Comparison of ENCODE assay signal across 8 cellular contexts in the genomic region with DNA sequence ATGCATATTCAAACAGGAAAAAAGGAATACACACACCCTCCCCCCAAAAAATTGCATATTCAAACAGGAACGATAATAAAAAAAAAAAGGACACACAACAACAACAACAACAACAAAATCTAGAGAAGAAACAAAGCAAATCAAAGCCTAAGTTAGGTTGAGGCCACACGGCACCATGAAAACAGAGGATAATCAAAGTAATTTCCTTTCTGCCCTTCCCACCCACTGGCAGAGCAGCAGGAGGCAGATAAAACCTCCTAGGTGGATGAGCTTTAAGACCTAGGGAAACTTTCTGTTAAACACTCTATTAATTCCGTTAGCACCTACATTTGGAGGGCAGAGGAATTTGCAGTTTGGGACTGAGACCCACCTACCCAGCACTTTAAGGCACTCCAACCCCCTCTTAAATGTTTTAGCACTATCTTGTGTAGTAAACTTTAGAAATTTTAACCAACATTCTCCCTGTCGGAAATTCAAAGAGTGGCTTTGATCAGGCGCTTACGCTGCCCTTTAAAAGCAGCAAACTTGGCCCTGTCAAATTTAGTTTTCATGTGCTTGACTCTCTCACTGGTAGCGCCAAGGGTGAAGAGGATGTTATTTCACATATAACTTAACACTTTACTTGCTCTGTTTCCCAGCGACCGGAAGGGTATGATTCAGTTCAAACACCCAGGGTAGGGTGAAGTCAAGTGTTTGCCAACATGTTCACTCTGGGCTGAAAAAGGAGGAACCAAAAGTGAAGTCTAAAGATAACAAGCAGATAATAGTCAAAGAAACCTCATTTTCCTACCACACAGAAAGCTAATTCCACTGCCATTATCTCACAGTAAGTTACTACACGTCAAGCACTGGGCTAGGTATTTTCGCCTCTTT. TPM values are rescaled to one million over a fixed set of nuclear protein-coding genes. Genes with fewer than 3 reads are reported as not detected.
DNase-seq lines count a peak whose midpoint lies in the region; ATAC-seq lines count a peak whose summit lies in the region.

No MANE protein-coding gene starts in this region.

- H3K36me3 Mint-ChIP-seq in T-helper 2 cell treated with Interferon-gamma antibody and Interleukin-4, amounts not matched to agents 5 μg/mL and 100 μg/mL, for 36 hours (ENCODE audit: low read depth), result no peaks in the 10 kb centered on the region
- peaks cover 6% of the 10 kb centered on the region for H3K36me3 Mint-ChIP-seq in stimulated activated memory B cell treated with anti-CD40 and anti-IgM and Interleukin-4, amounts not matched to agents 10 μg/mL and 1 μg/mL and 100 μg/mL, for 72 hours

- H3K4me1 Mint-ChIP-seq in T-helper 2 cell treated with Interferon-gamma antibody and Interleukin-4, amounts not matched to agents 5 μg/mL and 100 μg/mL, for 36 hours (ENCODE audit: low read depth), result peaks cover 12% of the 10 kb centered on the region
- H3K4me1 Mint-ChIP-seq in stimulated activated memory B cell treated with anti-CD40 and anti-IgM and Interleukin-4, amounts not matched to agents 10 μg/mL and 1 μg/mL and 100 μg/mL, for 72 hours, result peaks cover 24% of the 10 kb centered on the region

- H3K27ac Mint-ChIP-seq in T-helper 2 cell treated with Interferon-gamma antibody and Interleukin-4, amounts not matched to agents 5 μg/mL and 100 μg/mL, for 36 hours, result peak overlapping the region; percentile 68
- H3K27ac Mint-ChIP-seq in stimulated activated memory B cell treated with anti-CD40 and anti-IgM and Interleukin-4, amounts not matched to agents 10 μg/mL and 1 μg/mL and 100 μg/mL, for 72 hours, result peak overlapping the region; percentile 88

- H3K27me3 Mint-ChIP-seq in T-helper 2 cell treated with Interferon-gamma antibody and Interleukin-4, amounts not matched to agents 5 μg/mL and 100 μg/mL, for 36 hours (ENCODE audit: low read depth), result peaks cover 28% of the 10 kb centered on the region
- H3K27me3 Mint-ChIP-seq in stimulated activated memory B cell treated with anti-CD40 and anti-IgM and Interleukin-4, amounts not matched to agents 10 μg/mL and 1 μg/mL and 100 μg/mL, for 72 hours, result no peaks in the 10 kb centered on the region

- H3K9me3 Mint-ChIP-seq in T-helper 2 cell treated with Interferon-gamma antibody and Interleukin-4, amounts not matched to agents 5 μg/mL and 100 μg/mL, for 36 hours, result no peaks in the 10 kb centered on the region
- no peaks in the 10 kb centered on the region for H3K9me3 Mint-ChIP-seq in stimulated activated memory B cell treated with anti-CD40 and anti-IgM and Interleukin-4, amounts not matched to agents 10 μg/mL and 1 μg/mL and 100 μg/mL, for 72 hours

- ATAC-seq in GM19463 (IDR thresholded peaks at IDR 0.05; ENCODE audit: unreplicated experiment), result peak; percentile 77
- peak; percentile 89 for ATAC-seq in HG03442 (IDR thresholded peaks at IDR 0.05; ENCODE audit: unreplicated experiment)
- ATAC-seq in stimulated activated memory B cell treated with anti-CD40 and anti-IgM and Interleukin-4, amounts not matched to agents 10 μg/mL and 1 μg/mL and 100 μg/mL, for 72 hours, result peak; percentile 98

- peak overlapping the region; percentile 1 for H3K4me3 Mint-ChIP-seq in T-helper 2 cell treated with Interferon-gamma antibody and Interleukin-4, amounts not matched to agents 5 μg/mL and 100 μg/mL, for 36 hours
- H3K4me3 Mint-ChIP-seq in stimulated activated memory B cell treated with anti-CD40 and anti-IgM and Interleukin-4, amounts not matched to agents 10 μg/mL and 1 μg/mL and 100 μg/mL, for 72 hours, result peak overlapping the region; percentile 38

- DNase-seq in Daoy (ENCODE audit: low read depth) (peak; percentile 94), glomerular visceral epithelial cell (ENCODE audit: extremely low spot score) (peak; percentile 85), NCI-H146 treated with DMSO at 0.1 percent for 48 hours (lab: John Stamatoyannopoulos, UW; ENCODE audit: unreplicated experiment) (no peak), iPS-NIHi11 (ENCODE audit: low spot score) (no peak)
- DNase-seq in T-helper 2 cell treated with Interferon-gamma antibody and Interleukin-4, amounts not matched to agents 5 μg/mL and 100 μg/mL, for 36 hours (ENCODE audit: low spot score), result peak; percentile 47

RNA-seq across cellular contexts. Expression of a gene that starts 9.2 kb away (rescaled TPM):
- 66.7 and 74.6 TPM in 2 replicates for total RNA-seq in Daoy (2014; rRNA removed; shearing (Covaris generic))

RNA-seq across cellular contexts. Expression of a gene that starts 53.7 kb away (rescaled TPM):
- 125 and 150 TPM in 2 replicates for total RNA-seq in Daoy (2014; rRNA removed; shearing (Covaris generic))

Comparison
In these comparisons a context has a peak if more than half of its experiments do, and no peak if none do; other contexts are left out.
1. DNase-seq: peak in Daoy (single experiment), T-helper 2 cell treated with Interferon-gamma antibody and Interleukin-4, amounts not matched to agents 5 μg/mL and 100 μg/mL, for 36 hours (single experiment) and glomerular visceral epithelial cell (single experiment); none in NCI-H146 treated with DMSO at 0.1 percent for 48 hours (single experiment) and iPS-NIHi11 (single experiment).
2. Peak in every context shown above with its lines, with median percentiles within 50 percentile points of each other: ATAC-seq.